In the genomic region with DNA sequence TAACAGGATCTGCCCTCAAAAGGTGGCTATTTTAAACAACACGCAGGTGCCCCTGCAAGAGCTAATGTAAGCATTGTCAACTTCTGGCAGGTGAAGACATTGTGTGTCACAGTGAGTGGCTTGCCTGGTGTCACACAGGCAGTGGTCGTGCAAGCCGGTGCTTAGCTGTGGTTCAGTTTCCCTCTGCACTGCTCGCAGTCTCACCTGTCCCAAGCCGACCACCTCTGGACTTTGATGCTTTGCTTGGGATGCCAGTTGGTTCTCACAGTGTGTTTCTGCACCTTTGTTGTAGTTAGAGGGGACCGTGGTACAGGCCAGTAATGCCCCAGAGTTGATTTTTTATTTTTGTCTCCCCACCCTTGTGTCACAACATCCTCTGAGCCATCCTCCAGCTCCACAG, we compare ENCODE assay signal across 25 cellular contexts.
DNase-seq lines count a peak whose midpoint lies in the region; ATAC-seq and TF ChIP-seq lines count a peak whose summit lies in the region.
"Had no signal": no experiment of that assay in that cellular context is flagged by ENCODE, and none has a peak within 500 bp of the region (broad histone marks: within the 10 kb centered on the region; RNA-seq: fewer than 3 reads in every experiment).

No MANE protein-coding gene starts in this region.

- H3K27ac Mint-ChIP-seq in H9 (peak overlapping the region in 2 of 3 experiments; percentile 25 to 85; a peak in 3 of 7 replicates), nephron progenitor cell (peak overlapping the region; percentile 68)
- H3K27ac Mint-ChIP-seq: B cell, CD14-positive monocyte, IgD-negative memory B cell, T-helper 17 cell had no signal

- no peak overlapping the region for H3K4me3 ChIP-seq in AG04450 (ENCODE audit: low read depth, low read length)
- H3K4me3 ChIP-seq: SK-N-MC had no signal

- H2AFZ ChIP-seq in H9 (ENCODE audit: low read length), result no peak overlapping the region

- no peak overlapping the region for H4K5ac ChIP-seq in H9 (ENCODE audit: insufficient read length, low read depth, low read length)

- H3K9me3 ChIP-seq in AG04450 (ENCODE audit: control insufficient read depth, insufficient read depth, low read length), result no peaks in the 10 kb centered on the region
- no peaks in the 10 kb centered on the region for H3K9me3 ChIP-seq in H9 (ENCODE audit: control insufficient read depth, low read depth, low read length)

- H3K79me2 ChIP-seq in H9 (ENCODE audit: insufficient read depth, low read length), result no peaks in the 10 kb centered on the region

- H4K8ac ChIP-seq in H9 (replicated peaks; ENCODE audit: insufficient read length, low read depth, low read length), result no peak overlapping the region

- no peak for DNase-seq in AG04450 (ENCODE audit: low read depth, low spot score)
- DNase-seq in H9, result no peak
- DNase-seq in RWPE1 (ENCODE audit: low spot score), result no peak
- no peak for DNase-seq in nephron progenitor cell
- no peak for DNase-seq in iPS-NIHi7 (ENCODE audit: extremely low spot score)
- DNase-seq: DMS53, EL, GF-D8, GOT3, NCI-H1417, NCI-H1694 treated with DMSO at 0.1 percent for 48 hours, NCI-H2107, NCI-H2227 treated with DMSO at 0.1 percent for 48 hours, NCI-H510A, OCI-M1, SHP77 treated with DMSO at 0.1 percent for 48 hours, SW 1271, T-helper 17 cell had no signal

- H3K14ac ChIP-seq in H9 (ENCODE audit: insufficient read depth, low read length), result no peak overlapping the region

- H3K4me3 Mint-ChIP-seq in H9 (no peak overlapping the region), nephron progenitor cell (no peak overlapping the region)
- H3K4me3 Mint-ChIP-seq: B cell, CD14-positive monocyte, IgD-negative memory B cell, T-helper 17 cell had no signal

- TF ChIP-seq CTCF in AG04450 (IDR thresholded peaks at IDR 0.05; ENCODE audit: low read depth, low read length) (no peak), H9 (conservative IDR thresholded peaks at IDR 0.05) (no peak), RWPE1 (conservative IDR thresholded peaks at IDR 0.05; ENCODE audit: low read depth) (no peak), nephron progenitor cell (IDR thresholded peaks at IDR 0.05) (no peak)

- no peak overlapping the region for H2BK5ac ChIP-seq in H9 (ENCODE audit: insufficient read length, low read length)

- POLR2A ChIA-PET in AG04450 (lab: Yijun Ruan, JAX), result interaction anchor here (1.5 kb wide), 1 partner anchor 144 kb away, joined by 4 read pairs; a partner anchor contains a TSS
- POLR2A ChIA-PET in RWPE1 (lab: Yijun Ruan, JAX; ENCODE audit: low non-redundant PET), result interaction anchor here (0.5 kb wide), 1 partner anchor 82 kb away, joined by 3 read pairs; no protein-coding TSS in a partner anchor

- H3K56ac ChIP-seq in H9 (ENCODE audit: insufficient read length, low read depth, low read length), result no peak overlapping the region

- H3K23ac ChIP-seq in H9 (ENCODE audit: insufficient read length, low read depth, low read length), result no peak overlapping the region

- H3K27ac ChIP-seq in AG04450 (ENCODE audit: low read depth, low read length) (peak overlapping the region; percentile 11), H9 (ENCODE audit: insufficient read length, low read depth, low read length) (no peak overlapping the region), RWPE1 (peak overlapping the region; percentile 49)
- H3K27ac ChIP-seq: SK-N-MC had no signal

- H3K4me1 Mint-ChIP-seq in H9, result peaks cover 2% of the 10 kb centered on the region in 2 experiments; a peak in 3 of 4 replicates
- no peaks in the 10 kb centered on the region for H3K4me1 Mint-ChIP-seq in nephron progenitor cell

- H3K9ac ChIP-seq in H9 (ENCODE audit: extremely low read depth, insufficient read length, low read length), result no peak overlapping the region

- no peaks in the 10 kb centered on the region for H3K4me1 ChIP-seq in H9 (ENCODE audit: insufficient read depth, low read length)

- no peak overlapping the region for H2BK120ac ChIP-seq in H9 (ENCODE audit: low read depth, low read length, poor library complexity, severe bottlenecking)

- no peaks in the 10 kb centered on the region for H3K23me2 ChIP-seq in H9 (ENCODE audit: insufficient read length, low read depth, low read length, poor library complexity, severe bottlenecking)

- WGBS in H9 (ENCODE audit: extremely low coverage, insufficient read length, low lambda C conversion rate), result no CpG with 5 or more reads among the region's 6 CpGs

- no peak overlapping the region for H3K4ac ChIP-seq in H9 (ENCODE audit: low read depth, low read length)

- no peak overlapping the region for H4K91ac ChIP-seq in H9 (ENCODE audit: insufficient read length, low read depth, low read length)

- H3K4me2 ChIP-seq in H9 (ENCODE audit: insufficient read depth, insufficient read length, low read length), result no peak overlapping the region

- no peaks in the 10 kb centered on the region for H3K27me3 ChIP-seq in AG04450 (ENCODE audit: control insufficient read depth, insufficient read depth, low read length)
- H3K27me3 ChIP-seq in H9 (ENCODE audit: insufficient read depth, low read length), result no peaks in the 10 kb centered on the region

- ATAC-seq in GM18907 (IDR thresholded peaks at IDR 0.05; ENCODE audit: unreplicated experiment) (no peak), GM21367 (IDR thresholded peaks at IDR 0.05; ENCODE audit: unreplicated experiment) (no peak)
- ATAC-seq: HCT116, T-helper 17 cell had no signal

- H2BK12ac ChIP-seq in H9 (ENCODE audit: insufficient read length, low read depth, low read length), result no peak overlapping the region

- no peaks in the 10 kb centered on the region for H3K79me1 ChIP-seq in H9 (ENCODE audit: insufficient read depth, low read depth, low read length, poor library complexity, severe bottlenecking)

- H2BK15ac ChIP-seq in H9 (ENCODE audit: low read depth, low read length), result no peak overlapping the region

- no peaks in the 10 kb centered on the region for H3K9me3 Mint-ChIP-seq in H9
- H3K9me3 Mint-ChIP-seq in nephron progenitor cell, result no peaks in the 10 kb centered on the region
- H3K9me3 Mint-ChIP-seq: IgD-negative memory B cell had no signal

- H3T11ph ChIP-seq in H9 (ENCODE audit: low read length), result no peak overlapping the region

- H2BK20ac ChIP-seq in H9 (ENCODE audit: low read depth, low read length, poor library complexity, severe bottlenecking), result no peak overlapping the region

- CTCF ChIA-PET in AG04450 (lab: Charles Lee) (interaction anchor here (0.5 to 4.6 kb wide), 12 partner anchors 9 to 281 kb away, joined by 3 to 60 read pairs (median 15); a partner anchor contains a TSS), RWPE1 (lab: Yijun Ruan, JAX) (interaction anchor here (0.7 to 1.1 kb wide), 2 partner anchors 48 to 81 kb away, joined by 3 read pairs; no protein-coding TSS in a partner anchor)

- no peaks in the 10 kb centered on the region for H4K20me1 ChIP-seq in H9 (ENCODE audit: control insufficient read depth, insufficient read depth, insufficient read length)

- H2AK5ac ChIP-seq in H9 (ENCODE audit: insufficient read length, low read length), result no peak overlapping the region

- H3K36me3 Mint-ChIP-seq in H9 (ENCODE audit: insufficient read depth in 1 of 3, low read depth in 3 of 3) (peaks cover 11 to 27% (median 19%) of the 10 kb centered on the region in 3 experiments; a peak in 6 of 7 replicates), nephron progenitor cell (ENCODE audit: low read depth) (peaks cover 15% of the 10 kb centered on the region)
- H3K36me3 Mint-ChIP-seq: IgD-negative memory B cell had no signal

- H3K27me3 Mint-ChIP-seq in H9 (ENCODE audit: low read depth), result no peaks in the 10 kb centered on the region
- peaks cover 4% of the 10 kb centered on the region for H3K27me3 Mint-ChIP-seq in nephron progenitor cell (ENCODE audit: low read depth, poor library complexity)
- H3K27me3 Mint-ChIP-seq: B cell, IgD-negative memory B cell, T-helper 17 cell had no signal

- no peak overlapping the region for H3K18ac ChIP-seq in H9 (ENCODE audit: insufficient read length, low read depth, low read length)
